In the genomic region with DNA sequence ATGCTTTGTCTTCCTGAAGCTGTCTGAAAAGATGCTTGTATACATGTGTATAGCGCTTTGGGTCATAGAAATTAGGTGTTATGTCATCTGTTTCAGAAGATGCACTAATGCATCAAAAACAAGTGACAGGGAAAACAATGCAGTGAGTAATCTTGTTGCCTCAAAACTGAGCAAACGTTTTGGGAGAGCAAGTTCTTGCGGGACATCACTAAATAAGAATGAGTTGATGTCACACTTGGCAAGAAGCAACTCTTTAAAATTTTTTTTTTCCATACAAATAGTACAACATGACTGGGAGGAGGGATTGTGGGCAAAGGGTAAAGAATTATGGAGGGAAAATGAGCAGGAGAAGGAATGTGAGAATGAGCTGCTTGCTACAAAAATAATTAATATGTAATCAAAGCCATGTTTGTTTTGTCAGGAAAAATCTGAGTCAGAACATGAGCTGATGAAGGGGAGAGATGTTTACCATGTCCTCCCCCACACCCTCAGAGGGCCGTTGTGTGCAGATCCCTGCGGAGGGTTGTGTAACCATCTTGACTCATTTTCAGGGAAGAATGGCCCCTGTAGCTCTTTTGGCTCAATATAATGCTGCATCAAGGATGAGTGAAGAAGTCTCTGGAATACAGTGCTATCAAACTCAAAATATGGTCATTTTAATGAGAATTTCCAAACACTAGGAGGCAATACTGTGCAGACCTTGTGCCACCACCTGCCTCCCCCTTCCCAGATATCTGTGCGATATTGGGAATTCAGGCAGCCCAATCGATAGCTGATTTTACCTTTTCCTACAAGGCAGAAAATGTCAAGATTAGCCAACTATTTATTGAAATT, we compare ENCODE assay signal across 1 cellular context.
TF ChIP-seq lines count a peak whose summit lies in the region.

No MANE protein-coding gene starts in this region.

TF ChIP-seq in HepG2, 621 proteins besides CTCF, POLR2A, EP300 and RAD21 (continued from another document and continues in another):
- TF ChIP-seq, protein P1, sequence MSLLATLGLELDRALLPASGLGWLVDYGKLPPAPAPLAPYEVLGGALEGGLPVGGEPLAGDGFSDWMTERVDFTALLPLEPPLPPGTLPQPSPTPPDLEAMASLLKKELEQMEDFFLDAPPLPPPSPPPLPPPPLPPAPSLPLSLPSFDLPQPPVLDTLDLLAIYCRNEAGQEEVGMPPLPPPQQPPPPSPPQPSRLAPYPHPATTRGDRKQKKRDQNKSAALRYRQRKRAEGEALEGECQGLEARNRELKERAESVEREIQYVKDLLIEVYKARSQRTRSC (CRISPR knock-in tag; IDR thresholded peaks at IDR 0.05; ENCODE audit: low read depth): no peak
- TF ChIP-seq KLF9 (CRISPR knock-in tag; IDR thresholded peaks at IDR 0.05; ENCODE audit: low read depth): no peak
- no peak for TF ChIP-seq JUN (CRISPR knock-in tag; IDR thresholded peaks at IDR 0.05)
- no peak for TF ChIP-seq JDP2 (CRISPR knock-in tag; IDR thresholded peaks at IDR 0.05; ENCODE audit: borderline replicate concordance)
- TF ChIP-seq GMEB2 (CRISPR knock-in tag; IDR thresholded peaks at IDR 0.05; ENCODE audit: low read depth): no peak
- TF ChIP-seq, protein P2, sequence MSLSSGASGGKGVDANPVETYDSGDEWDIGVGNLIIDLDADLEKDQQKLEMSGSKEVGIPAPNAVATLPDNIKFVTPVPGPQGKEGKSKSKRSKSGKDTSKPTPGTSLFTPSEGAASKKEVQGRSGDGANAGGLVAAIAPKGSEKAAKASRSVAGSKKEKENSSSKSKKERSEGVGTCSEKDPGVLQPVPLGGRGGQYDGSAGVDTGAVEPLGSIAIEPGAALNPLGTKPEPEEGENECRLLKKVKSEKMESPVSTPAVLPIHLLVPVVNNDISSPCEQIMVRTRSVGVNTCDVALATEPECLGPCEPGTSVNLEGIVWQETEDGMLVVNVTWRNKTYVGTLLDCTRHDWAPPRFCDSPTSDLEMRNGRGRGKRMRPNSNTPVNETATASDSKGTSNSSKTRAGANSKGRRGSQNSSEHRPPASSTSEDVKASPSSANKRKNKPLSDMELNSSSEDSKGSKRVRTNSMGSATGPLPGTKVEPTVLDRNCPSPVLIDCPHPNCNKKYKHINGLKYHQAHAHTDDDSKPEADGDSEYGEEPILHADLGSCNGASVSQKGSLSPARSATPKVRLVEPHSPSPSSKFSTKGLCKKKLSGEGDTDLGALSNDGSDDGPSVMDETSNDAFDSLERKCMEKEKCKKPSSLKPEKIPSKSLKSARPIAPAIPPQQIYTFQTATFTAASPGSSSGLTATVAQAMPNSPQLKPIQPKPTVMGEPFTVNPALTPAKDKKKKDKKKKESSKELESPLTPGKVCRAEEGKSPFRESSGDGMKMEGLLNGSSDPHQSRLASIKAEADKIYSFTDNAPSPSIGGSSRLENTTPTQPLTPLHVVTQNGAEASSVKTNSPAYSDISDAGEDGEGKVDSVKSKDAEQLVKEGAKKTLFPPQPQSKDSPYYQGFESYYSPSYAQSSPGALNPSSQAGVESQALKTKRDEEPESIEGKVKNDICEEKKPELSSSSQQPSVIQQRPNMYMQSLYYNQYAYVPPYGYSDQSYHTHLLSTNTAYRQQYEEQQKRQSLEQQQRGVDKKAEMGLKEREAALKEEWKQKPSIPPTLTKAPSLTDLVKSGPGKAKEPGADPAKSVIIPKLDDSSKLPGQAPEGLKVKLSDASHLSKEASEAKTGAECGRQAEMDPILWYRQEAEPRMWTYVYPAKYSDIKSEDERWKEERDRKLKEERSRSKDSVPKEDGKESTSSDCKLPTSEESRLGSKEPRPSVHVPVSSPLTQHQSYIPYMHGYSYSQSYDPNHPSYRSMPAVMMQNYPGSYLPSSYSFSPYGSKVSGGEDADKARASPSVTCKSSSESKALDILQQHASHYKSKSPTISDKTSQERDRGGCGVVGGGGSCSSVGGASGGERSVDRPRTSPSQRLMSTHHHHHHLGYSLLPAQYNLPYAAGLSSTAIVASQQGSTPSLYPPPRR (CRISPR knock-in tag; IDR thresholded peaks at IDR 0.05; ENCODE audit: borderline replicate concordance): peak; percentile 67; the same call in 1 of the 2 replicates
- no peak for TF ChIP-seq GTF2F1 (IDR thresholded peaks at IDR 0.05; ENCODE audit: low read length)
- TF ChIP-seq BRCA1 (CRISPR knock-in tag; IDR thresholded peaks at IDR 0.05): no peak
- no peak for TF ChIP-seq RFX3 (CRISPR knock-in tag; IDR thresholded peaks at IDR 0.05)
- no peak for TF ChIP-seq ZNF383 (CRISPR knock-in tag; IDR thresholded peaks at IDR 0.05; ENCODE audit: borderline replicate concordance)
- no peak for TF ChIP-seq STAG1 (CRISPR knock-in tag; IDR thresholded peaks at IDR 0.05)
- TF ChIP-seq TFE3 (CRISPR knock-in tag; IDR thresholded peaks at IDR 0.05): no peak
- TF ChIP-seq ZSCAN25 (CRISPR knock-in tag; IDR thresholded peaks at IDR 0.05): no peak
- TF ChIP-seq SCMH1 (CRISPR knock-in tag; IDR thresholded peaks at IDR 0.05; ENCODE audit: borderline replicate concordance): no peak
- TF ChIP-seq ZNF878 (CRISPR knock-in tag; IDR thresholded peaks at IDR 0.05): 0 out of 2 replicates have a peak, but pooled peaks have one; percentile 44
- TF ChIP-seq HIVEP1 (CRISPR knock-in tag; IDR thresholded peaks at IDR 0.05): no peak
- no peak for TF ChIP-seq ZNF552 (CRISPR knock-in tag; IDR thresholded peaks at IDR 0.05; ENCODE audit: borderline replicate concordance)
- TF ChIP-seq ZNF773 (CRISPR knock-in tag; IDR thresholded peaks at IDR 0.05; ENCODE audit: borderline replicate concordance): no peak
- no peak for TF ChIP-seq ZNF274 (CRISPR knock-in tag; IDR thresholded peaks at IDR 0.05)
- no peak for TF ChIP-seq ZBTB21 (CRISPR knock-in tag; IDR thresholded peaks at IDR 0.05)
- TF ChIP-seq, protein P3, sequence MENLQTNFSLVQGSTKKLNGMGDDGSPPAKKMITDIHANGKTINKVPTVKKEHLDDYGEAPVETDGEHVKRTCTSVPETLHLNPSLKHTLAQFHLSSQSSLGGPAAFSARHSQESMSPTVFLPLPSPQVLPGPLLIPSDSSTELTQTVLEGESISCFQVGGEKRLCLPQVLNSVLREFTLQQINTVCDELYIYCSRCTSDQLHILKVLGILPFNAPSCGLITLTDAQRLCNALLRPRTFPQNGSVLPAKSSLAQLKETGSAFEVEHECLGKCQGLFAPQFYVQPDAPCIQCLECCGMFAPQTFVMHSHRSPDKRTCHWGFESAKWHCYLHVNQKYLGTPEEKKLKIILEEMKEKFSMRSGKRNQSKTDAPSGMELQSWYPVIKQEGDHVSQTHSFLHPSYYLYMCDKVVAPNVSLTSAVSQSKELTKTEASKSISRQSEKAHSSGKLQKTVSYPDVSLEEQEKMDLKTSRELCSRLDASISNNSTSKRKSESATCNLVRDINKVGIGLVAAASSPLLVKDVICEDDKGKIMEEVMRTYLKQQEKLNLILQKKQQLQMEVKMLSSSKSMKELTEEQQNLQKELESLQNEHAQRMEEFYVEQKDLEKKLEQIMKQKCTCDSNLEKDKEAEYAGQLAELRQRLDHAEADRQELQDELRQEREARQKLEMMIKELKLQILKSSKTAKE (CRISPR knock-in tag; IDR thresholded peaks at IDR 0.05; ENCODE audit: borderline replicate concordance): no peak
- TF ChIP-seq ZNF317 (CRISPR knock-in tag; IDR thresholded peaks at IDR 0.05): no peak
- TF ChIP-seq U2AF2 (IDR thresholded peaks at IDR 0.05; ENCODE audit: low read depth, low read length): no peak
- no peak for TF ChIP-seq PRMT3 (CRISPR knock-in tag; IDR thresholded peaks at IDR 0.05; ENCODE audit: borderline replicate concordance, low read depth)
- TF ChIP-seq ZFP37 (CRISPR knock-in tag; IDR thresholded peaks at IDR 0.05; ENCODE audit: borderline replicate concordance): no peak
- TF ChIP-seq ZNF343 (CRISPR knock-in tag; IDR thresholded peaks at IDR 0.05): no peak
- TF ChIP-seq TAF15 (IDR thresholded peaks at IDR 0.05; ENCODE audit: low read depth, low read length, poor library complexity, severe bottlenecking): no peak
- TF ChIP-seq ZNF382 (CRISPR knock-in tag; IDR thresholded peaks at IDR 0.05; ENCODE audit: borderline replicate concordance): no peak
- TF ChIP-seq TBX3 (IDR thresholded peaks at IDR 0.05; ENCODE audit: borderline replicate concordance): peak; percentile 94
- no peak for TF ChIP-seq CC2D1A (CRISPR knock-in tag; IDR thresholded peaks at IDR 0.05)
- no peak for TF ChIP-seq NBN (conservative IDR thresholded peaks at IDR 0.05)
- no peak for TF ChIP-seq ZNF468 (CRISPR knock-in tag; IDR thresholded peaks at IDR 0.05)
- no peak for TF ChIP-seq ARNTL (CRISPR knock-in tag; IDR thresholded peaks at IDR 0.05)
- TF ChIP-seq SNAPC2 (CRISPR knock-in tag; IDR thresholded peaks at IDR 0.05): no peak
- no peak for TF ChIP-seq SKI (IDR thresholded peaks at IDR 0.05; ENCODE audit: partially characterized antibody)
- TF ChIP-seq, protein P4, sequence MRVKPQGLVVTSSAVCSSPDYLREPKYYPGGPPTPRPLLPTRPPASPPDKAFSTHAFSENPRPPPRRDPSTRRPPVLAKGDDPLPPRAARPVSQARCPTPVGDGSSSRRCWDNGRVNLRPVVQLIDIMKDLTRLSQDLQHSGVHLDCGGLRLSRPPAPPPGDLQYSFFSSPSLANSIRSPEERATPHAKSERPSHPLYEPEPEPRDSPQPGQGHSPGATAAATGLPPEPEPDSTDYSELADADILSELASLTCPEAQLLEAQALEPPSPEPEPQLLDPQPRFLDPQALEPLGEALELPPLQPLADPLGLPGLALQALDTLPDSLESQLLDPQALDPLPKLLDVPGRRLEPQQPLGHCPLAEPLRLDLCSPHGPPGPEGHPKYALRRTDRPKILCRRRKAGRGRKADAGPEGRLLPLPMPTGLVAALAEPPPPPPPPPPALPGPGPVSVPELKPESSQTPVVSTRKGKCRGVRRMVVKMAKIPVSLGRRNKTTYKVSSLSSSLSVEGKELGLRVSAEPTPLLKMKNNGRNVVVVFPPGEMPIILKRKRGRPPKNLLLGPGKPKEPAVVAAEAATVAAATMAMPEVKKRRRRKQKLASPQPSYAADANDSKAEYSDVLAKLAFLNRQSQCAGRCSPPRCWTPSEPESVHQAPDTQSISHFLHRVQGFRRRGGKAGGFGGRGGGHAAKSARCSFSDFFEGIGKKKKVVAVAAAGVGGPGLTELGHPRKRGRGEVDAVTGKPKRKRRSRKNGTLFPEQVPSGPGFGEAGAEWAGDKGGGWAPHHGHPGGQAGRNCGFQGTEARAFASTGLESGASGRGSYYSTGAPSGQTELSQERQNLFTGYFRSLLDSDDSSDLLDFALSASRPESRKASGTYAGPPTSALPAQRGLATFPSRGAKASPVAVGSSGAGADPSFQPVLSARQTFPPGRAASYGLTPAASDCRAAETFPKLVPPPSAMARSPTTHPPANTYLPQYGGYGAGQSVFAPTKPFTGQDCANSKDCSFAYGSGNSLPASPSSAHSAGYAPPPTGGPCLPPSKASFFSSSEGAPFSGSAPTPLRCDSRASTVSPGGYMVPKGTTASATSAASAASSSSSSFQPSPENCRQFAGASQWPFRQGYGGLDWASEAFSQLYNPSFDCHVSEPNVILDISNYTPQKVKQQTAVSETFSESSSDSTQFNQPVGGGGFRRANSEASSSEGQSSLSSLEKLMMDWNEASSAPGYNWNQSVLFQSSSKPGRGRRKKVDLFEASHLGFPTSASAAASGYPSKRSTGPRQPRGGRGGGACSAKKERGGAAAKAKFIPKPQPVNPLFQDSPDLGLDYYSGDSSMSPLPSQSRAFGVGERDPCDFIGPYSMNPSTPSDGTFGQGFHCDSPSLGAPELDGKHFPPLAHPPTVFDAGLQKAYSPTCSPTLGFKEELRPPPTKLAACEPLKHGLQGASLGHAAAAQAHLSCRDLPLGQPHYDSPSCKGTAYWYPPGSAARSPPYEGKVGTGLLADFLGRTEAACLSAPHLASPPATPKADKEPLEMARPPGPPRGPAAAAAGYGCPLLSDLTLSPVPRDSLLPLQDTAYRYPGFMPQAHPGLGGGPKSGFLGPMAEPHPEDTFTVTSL (CRISPR knock-in tag; IDR thresholded peaks at IDR 0.05; ENCODE audit: borderline replicate concordance): no peak
- TF ChIP-seq MTERF4 (CRISPR knock-in tag; IDR thresholded peaks at IDR 0.05): no peak
- TF ChIP-seq HOXA5 (CRISPR knock-in tag; IDR thresholded peaks at IDR 0.05): no peak
- no peak for TF ChIP-seq ZNF570 (CRISPR knock-in tag; IDR thresholded peaks at IDR 0.05; ENCODE audit: borderline replicate concordance)
- no peak for TF ChIP-seq MZF1 (CRISPR knock-in tag; IDR thresholded peaks at IDR 0.05; ENCODE audit: borderline replicate concordance)
- no peak for TF ChIP-seq KDM5A (IDR thresholded peaks at IDR 0.05; ENCODE audit: borderline replicate concordance, low read length)
- TF ChIP-seq DMAP1 (CRISPR knock-in tag; IDR thresholded peaks at IDR 0.05): no peak; the same call in 1 of the 2 replicates
